Comparison of ENCODE assay signal across 25 cellular contexts in genomic region chr5:151499636-151500035, GRCh38. TPM values are rescaled to one million over a fixed set of nuclear protein-coding genes. Genes with fewer than 3 reads are reported as not detected.
DNase-seq lines count a peak whose midpoint lies in the region; ATAC-seq and TF ChIP-seq lines count a peak whose summit lies in the region.
"Had no signal": no experiment of that assay in that cellular context is flagged by ENCODE, and none has a peak within 500 bp of the region (broad histone marks: within the 10 kb centered on the region; RNA-seq: fewer than 3 reads in every experiment).

No MANE protein-coding gene starts in this region.

- peaks cover 4 to 7% of the 10 kb centered on the region in 2 donors for H3K4me1 ChIP-seq in neuronal stem cell (ENCODE audit: control insufficient read depth in 2 of 2, insufficient read depth in 1 of 2, low read depth in 1 of 2, low read length in 2 of 2)
- H3K4me1 ChIP-seq: testis had no signal

- WGBS in neuronal stem cell (ENCODE audit: extremely low coverage in 2 of 2, insufficient read length in 2 of 2, insufficient replicate concordance in 1 of 2), 2 donors, result no CpG with 5 or more reads among the region's 7 CpGs

- no peak overlapping the region for H3K23ac ChIP-seq in neuronal stem cell (ENCODE audit: low read depth, low read length, poor library complexity)

- DNase-seq in GF-D8 (lab: John Stamatoyannopoulos, UW) (peak; percentile 63), NB4 (ENCODE audit: low read depth) (peak; percentile 51), fibroblast of gingiva (ENCODE audit: low read depth) (peak; percentile 29), neuronal stem cell (ENCODE audit: low spot score) (no peak), dedifferentiated amniotic fluid mesenchymal stem cell (ENCODE audit: extremely low spot score) (no peak)
- DNase-seq: activated T-cell treated with anti-CD3 and anti-CD28 coated beads, Interleukin-2, amount 50 U/mL, for 48 hours; anterior cingulate cortex; CD4-positive, alpha-beta memory T cell; DMS153; effector CD4-positive, alpha-beta T cell; GDM1; HFFc6; NCI-H1105 treated with DMSO at 0.1 percent for 48 hours; NCI-H2081; NCI-H446; posterior cingulate gyrus; SHP77 treated with DMSO at 0.1 percent for 48 hours; stimulated activated CD4-positive, alpha-beta T cell treated with anti-CD3 and anti-CD28 coated beads, Interleukin-2, amount 100 ng/mL, for 24 hours; T-cell; testis had no signal

- no peak overlapping the region for H2BK12ac ChIP-seq in neuronal stem cell (ENCODE audit: low read length)

- H3K9me3 ChIP-seq in neuronal stem cell (replicated peaks in 1 of 2; ENCODE audit: control insufficient read depth in 2 of 2, insufficient read depth in 1 of 2, low read depth in 1 of 2, low read length in 2 of 2), result no peaks in the 10 kb centered on the region
- H3K9me3 ChIP-seq: testis had no signal

- no peaks in the 10 kb centered on the region for H3K79me1 ChIP-seq in neuronal stem cell (ENCODE audit: low read depth, low read length)

- H2AFZ ChIP-seq in neuronal stem cell (ENCODE audit: low read length), result peak overlapping the region; percentile 3

- no peak for TF ChIP-seq CTCF in NB4 (IDR thresholded peaks at IDR 0.05; ENCODE audit: low read depth, low read length)

- no peak overlapping the region for H2AK5ac ChIP-seq in neuronal stem cell (ENCODE audit: low read depth, low read length)

- H2BK120ac ChIP-seq in neuronal stem cell (ENCODE audit: low read depth, low read length), result no peak overlapping the region

- no peak overlapping the region for H3K4me2 ChIP-seq in neuronal stem cell (ENCODE audit: insufficient read depth, low read length, poor library complexity, severe bottlenecking)

- no peak for TF ChIP-seq POLR2A in NB4 (IDR thresholded peaks at IDR 0.05; ENCODE audit: extremely low read depth, insufficient read length)

- no peaks in the 10 kb centered on the region for H3K36me3 ChIP-seq in neuronal stem cell (replicated peaks in 1 of 2; ENCODE audit: control insufficient read depth in 2 of 2, insufficient read depth in 2 of 2, low read length in 2 of 2)

- H3K27me3 ChIP-seq in neuronal stem cell (ENCODE audit: control insufficient read depth in 3 of 3, insufficient read depth in 3 of 3, low read depth in 1 of 3, low read length in 3 of 3), result no peaks in the 10 kb centered on the region
- H3K27me3 ChIP-seq: testis had no signal

- H2BK15ac ChIP-seq in neuronal stem cell (ENCODE audit: low read length), result no peak overlapping the region

- H2BK5ac ChIP-seq in neuronal stem cell (ENCODE audit: low read length), result no peak overlapping the region

- H4K91ac ChIP-seq in neuronal stem cell (ENCODE audit: low read depth, low read length, poor library complexity), result no peak overlapping the region

- peak overlapping the region; percentile 28 for H3K18ac ChIP-seq in neuronal stem cell (ENCODE audit: low read length)

- no peak overlapping the region for H3K9ac ChIP-seq in neuronal stem cell (ENCODE audit: low read depth, low read length, poor library complexity)

- H3K4ac ChIP-seq in neuronal stem cell (ENCODE audit: low read length), result no peak overlapping the region

- ATAC-seq in HG02981 (IDR thresholded peaks at IDR 0.05; ENCODE audit: unreplicated experiment) (no peak), GM21367 (IDR thresholded peaks at IDR 0.05; ENCODE audit: unreplicated experiment) (no peak)
- ATAC-seq: natural killer cell treated with Interleukin-12 subunit alpha and Interleukin-12 subunit beta and Interleukin-15 and Interleukin-18, amount 100 ng/mL, for 72 hours; stimulated activated effector memory CD8-positive, alpha-beta T cell treated with anti-CD3 and anti-CD28 coated beads, Interleukin-12 subunit alpha, Interleukin-12 subunit beta, amount 100 ng/mL, for 72 hours; T-cell had no signal

- no peak overlapping the region for H3K4me3 ChIP-seq in NB4 (ENCODE audit: low read depth, low read length)
- no peak overlapping the region for H3K4me3 ChIP-seq in neuronal stem cell (ENCODE audit: low read length in 2 of 2)
- H3K4me3 ChIP-seq: skin epidermis, testis had no signal

- no peak overlapping the region for H3K14ac ChIP-seq in neuronal stem cell (ENCODE audit: low read length)

- no peak overlapping the region for H3K27ac ChIP-seq in neuronal stem cell (replicated peaks; ENCODE audit: low read length)
- H3K27ac ChIP-seq: skin epidermis, testis had no signal

- no peak overlapping the region for H4K8ac ChIP-seq in neuronal stem cell (ENCODE audit: low read depth, low read length)

RNA-seq across cellular contexts. Expression of gene SLC36A1, which starts 52.2 kb away (rescaled TPM):
- polyA plus RNA-seq in neuronal stem cell (2013, experiment 1 of 2), result 6.4 TPM
- polyA plus RNA-seq in neuronal stem cell (2013, experiment 2 of 2), result 5.5 TPM

Comparison
In these comparisons a context has a peak if more than half of its experiments do, and no peak if none do; other contexts are left out.
1. DNase-seq: peak in GF-D8 (single experiment), NB4 (single experiment) and fibroblast of gingiva (single experiment); none in neuronal stem cell (single experiment) and dedifferentiated amniotic fluid mesenchymal stem cell (single experiment).